8 cellular contexts compared by ENCODE assay signal in the genomic region with DNA sequence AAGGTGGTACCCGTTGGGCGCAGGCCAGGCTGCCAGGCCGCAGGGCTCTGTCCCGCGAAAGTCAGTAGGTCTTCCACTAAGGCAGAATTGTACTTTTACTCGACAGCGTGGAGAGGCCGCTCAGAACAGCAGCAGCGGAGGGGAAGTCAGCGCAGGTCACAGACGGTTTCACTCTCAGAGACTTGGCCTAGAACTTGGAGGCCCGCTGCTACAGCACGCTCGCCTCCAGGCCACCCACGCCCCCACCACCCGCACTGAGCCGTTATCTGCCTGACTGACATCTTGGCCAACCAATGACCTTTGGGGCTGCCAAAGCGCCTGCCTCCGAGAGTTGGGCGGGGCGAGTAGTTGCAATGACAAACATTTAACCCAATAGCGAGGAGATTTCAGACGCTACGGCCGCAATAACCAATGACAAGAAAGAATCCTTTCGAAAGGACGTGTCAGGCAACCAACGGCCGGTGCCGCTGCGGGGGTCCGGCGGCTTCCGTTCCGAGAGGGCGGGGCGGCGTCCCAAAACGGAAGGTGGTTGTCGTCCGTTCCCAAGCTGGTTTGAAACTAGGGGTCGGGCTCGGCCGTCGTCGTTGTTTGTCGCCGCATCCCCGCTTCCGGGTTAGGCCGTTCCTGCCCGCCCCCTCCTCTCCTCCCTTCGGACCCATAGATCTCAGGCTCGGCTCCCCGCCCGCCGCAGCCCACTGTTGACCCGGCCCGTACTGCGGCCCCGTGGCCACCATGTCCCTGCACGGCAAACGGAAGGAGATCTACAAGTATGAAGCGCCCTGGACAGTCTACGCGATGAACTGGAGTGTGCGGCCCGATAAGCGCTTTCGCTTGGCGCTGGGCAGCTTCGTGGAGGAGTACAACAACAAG. TPM values are rescaled to one million over a fixed set of nuclear protein-coding genes. Genes with fewer than 3 reads are reported as not detected.
DNase-seq lines count a peak whose midpoint lies in the region; ATAC-seq and TF ChIP-seq lines count a peak whose summit lies in the region.

TSS of gene DCAF7 (plus strand) at position 532 of the 870 bp plus-strand sequence. CDS start at position 733, 201 bp downstream.

- peaks cover 25% of the 10 kb centered on the region for H3K4me1 Mint-ChIP-seq in T-helper 1 cell treated with Interleukin-12 subunit alpha and Interleukin-12 subunit beta and Interleukin-4 antibody, amounts not matched to agents 30 μg/mL and 1 μg/mL, for 36 hours (ENCODE audit: low read depth)
- peaks cover 13% of the 10 kb centered on the region for H3K4me1 Mint-ChIP-seq in progenitor cell of endocrine pancreas (ENCODE audit: low read depth)

- intact Hi-C loops in left cardiac atrium (cut with DNase I): loop anchor here in 1 of 2 donors (5.0 kb wide), 1 partner anchor 72 kb away; the partner anchor contains the start of gene MAP3K3

- peak; percentile 92 for ATAC-seq in HG02884 (IDR thresholded peaks at IDR 0.05; ENCODE audit: unreplicated experiment)
- ATAC-seq in left cardiac atrium: peak; percentile 98 to 99

- TF ChIP-seq CTCF in GM13977 (IDR thresholded peaks at IDR 0.05; ENCODE audit: extremely low read depth, insufficient read depth, missing control alignments): no peak
- TF ChIP-seq CTCF in progenitor cell of endocrine pancreas (IDR thresholded peaks at IDR 0.05; ENCODE audit: unreplicated experiment): no peak

- H3K4me3 Mint-ChIP-seq in T-helper 1 cell treated with Interleukin-12 subunit alpha and Interleukin-12 subunit beta and Interleukin-4 antibody, amounts not matched to agents 30 μg/mL and 1 μg/mL, for 36 hours: peak within 1 kb of the TSS; percentile 96
- H3K4me3 Mint-ChIP-seq in progenitor cell of endocrine pancreas (ENCODE audit: low read depth): peak within 1 kb of the TSS; percentile 98

- peaks cover 15% of the 10 kb centered on the region for H3K36me3 Mint-ChIP-seq in T-helper 1 cell treated with Interleukin-12 subunit alpha and Interleukin-12 subunit beta and Interleukin-4 antibody, amounts not matched to agents 30 μg/mL and 1 μg/mL, for 36 hours (ENCODE audit: low read depth)
- no peaks in the 10 kb centered on the region for H3K36me3 Mint-ChIP-seq in progenitor cell of endocrine pancreas (ENCODE audit: insufficient read depth)

- H3K27ac Mint-ChIP-seq in T-helper 1 cell treated with Interleukin-12 subunit alpha and Interleukin-12 subunit beta and Interleukin-4 antibody, amounts not matched to agents 30 μg/mL and 1 μg/mL, for 36 hours: peak within 1 kb of the TSS; percentile 91
- peak within 1 kb of the TSS; percentile 99 for H3K27ac Mint-ChIP-seq in progenitor cell of endocrine pancreas

- DNase-seq in GM13977 (ENCODE audit: low spot score) (peak; percentile 99), NCI-H1694 (lab: John Stamatoyannopoulos, UW) (peak; percentile 99), amniotic stem cell (lab: John Stamatoyannopoulos, UW) (peak; percentile 100), left cardiac atrium (peak; percentile 99), progenitor cell of endocrine pancreas (ENCODE audit: low spot score, unreplicated experiment) (peak; percentile 97), ureter (ENCODE audit: low spot score) (peak; percentile 100)

- H3K27me3 Mint-ChIP-seq in T-helper 1 cell treated with Interleukin-12 subunit alpha and Interleukin-12 subunit beta and Interleukin-4 antibody, amounts not matched to agents 30 μg/mL and 1 μg/mL, for 36 hours (ENCODE audit: low read depth): no peaks in the 10 kb centered on the region
- H3K27me3 Mint-ChIP-seq in progenitor cell of endocrine pancreas: no peaks in the 10 kb centered on the region

- in situ Hi-C loops in GM13977 (cut with MboI; ENCODE audit: low pct_unique_long_range_greater_than_20kb, low sequenced_read_pairs, unreplicated experiment): no loop called here

- no peaks in the 10 kb centered on the region for H3K9me3 Mint-ChIP-seq in T-helper 1 cell treated with Interleukin-12 subunit alpha and Interleukin-12 subunit beta and Interleukin-4 antibody, amounts not matched to agents 30 μg/mL and 1 μg/mL, for 36 hours
- H3K9me3 Mint-ChIP-seq in progenitor cell of endocrine pancreas (ENCODE audit: low read depth): no peaks in the 10 kb centered on the region

RNA-seq across cellular contexts. Expression of gene DCAF7, which starts in this region (rescaled TPM):
- 10 to 100 TPM; 43.5 to 49.5 TPM for total RNA-seq in left cardiac atrium
- total RNA-seq in progenitor cell of endocrine pancreas: 134 and 135 TPM in 2 replicates
- 79.6 TPM for total RNA-seq in ureter

Comparison
In these comparisons a context has a peak if more than half of its experiments do, and no peak if none do; other contexts are left out.
1. Peak in every context shown above with its lines: DNase-seq and ATAC-seq.